2 cellular contexts compared by ENCODE assay signal in genomic region chr18:33205777-33206176, GRCh38.
TF ChIP-seq lines count a peak whose summit lies in the region.

No MANE protein-coding gene starts in this region.

TF ChIP-seq in GM23338, 12 proteins besides CTCF, POLR2A, EP300 and RAD21:
- TF ChIP-seq ETS1 (IDR thresholded peaks at IDR 0.05) (no peak), ZNF462 (CRISPR knock-in tag; IDR thresholded peaks at IDR 0.05) (no peak), NANOG (IDR thresholded peaks at IDR 0.05; ENCODE audit: borderline replicate concordance) (no peak), EZH2phosphoT487 (IDR thresholded peaks at IDR 0.05; ENCODE audit: unreplicated experiment) (no peak), ZNF114 (CRISPR knock-in tag; IDR thresholded peaks at IDR 0.05) (no peak), ZNF331 (CRISPR knock-in tag; IDR thresholded peaks at IDR 0.05; ENCODE audit: low read depth) (no peak), JUNB (IDR thresholded peaks at IDR 0.05; ENCODE audit: unreplicated experiment) (no peak), CREB1 (CRISPR knock-in tag; IDR thresholded peaks at IDR 0.05; ENCODE audit: low read depth) (no peak), REST (IDR thresholded peaks at IDR 0.05; ENCODE audit: unreplicated experiment) (no peak), STAT1 (IDR thresholded peaks at IDR 0.05; ENCODE audit: unreplicated experiment) (no peak)

TF ChIP-seq in WTC11, 78 proteins besides CTCF, POLR2A, EP300 and RAD21:
- TF ChIP-seq NR2C2 (CRISPR knock-in tag; IDR thresholded peaks at IDR 0.05) (no peak), MAX (CRISPR knock-in tag; IDR thresholded peaks at IDR 0.05) (no peak), ZNF532 (CRISPR knock-in tag; IDR thresholded peaks at IDR 0.05; ENCODE audit: borderline replicate concordance) (no peak)
TF ChIP-seq in WTC11: peak in this region for 0.
